ENCODE assay signal across 8 cellular contexts in the genomic region with DNA sequence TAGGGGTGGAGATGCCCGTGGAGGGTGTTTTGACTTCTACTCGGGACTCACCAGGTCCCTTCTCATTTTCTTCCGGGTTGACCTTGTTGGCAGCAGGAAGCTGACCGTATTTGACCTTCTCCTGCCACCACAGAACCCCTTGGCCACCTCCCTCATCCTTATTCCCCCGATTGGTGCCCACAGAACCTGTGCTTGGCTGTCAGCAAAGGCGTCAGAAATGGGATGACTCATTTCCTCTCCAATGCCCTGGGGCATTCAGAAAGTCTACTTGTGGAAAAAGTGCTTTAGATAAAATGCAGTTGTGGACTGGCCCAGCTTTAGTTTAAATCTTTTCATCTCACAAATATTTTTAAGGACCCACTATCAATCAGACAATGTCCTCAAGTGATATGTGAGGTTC.
DNase-seq lines count a peak whose midpoint lies in the region; ATAC-seq and TF ChIP-seq lines count a peak whose summit lies in the region.

No MANE protein-coding gene starts in this region.

- H3F3A ChIP-seq in smooth muscle cell (ENCODE audit: low read depth): no peaks in the 10 kb centered on the region

- TF ChIP-seq CTCF in epithelial cell of proximal tubule (conservative IDR thresholded peaks at IDR 0.05; ENCODE audit: low read depth, low read length) (no peak), smooth muscle cell (IDR thresholded peaks at IDR 0.05; ENCODE audit: borderline replicate concordance, insufficient read depth, poor library complexity, severe bottlenecking) (no peak)

- no peaks in the 10 kb centered on the region for H3K27me3 ChIP-seq in SJCRH30
- no peaks in the 10 kb centered on the region for H3K27me3 ChIP-seq in smooth muscle cell (ENCODE audit: low read depth)

- peaks cover 9% of the 10 kb centered on the region for H3K9me3 ChIP-seq in SJCRH30 (replicated peaks)
- H3K9me3 ChIP-seq in smooth muscle cell (replicated peaks; ENCODE audit: low read depth): no peaks in the 10 kb centered on the region

- TF ChIP-seq POLR2A in GM18505 (IDR thresholded peaks at IDR 0.05; ENCODE audit: borderline replicate concordance, extremely low read depth, insufficient read depth, insufficient read length): no peak

- H3K27ac ChIP-seq in SJCRH30 (peak overlapping the region; percentile 65), smooth muscle cell (ENCODE audit: low read depth) (peak overlapping the region; percentile 49)

- peak; percentile 7 to 33 (median 20) for DNase-seq in activated CD8-positive, alpha-beta memory T cell treated with anti-CD3 and anti-CD28 coated beads for 48 hours (ENCODE audit: low read depth in 2 of 3, low spot score in 2 of 3)
- no peak for DNase-seq in activated CD8-positive, alpha-beta memory T cell treated with anti-CD3 and anti-CD28 coated beads for 24 hours
- DNase-seq in SJCRH30: peak; percentile 82 to 88
- peak; percentile 79 for DNase-seq in epithelial cell of proximal tubule (ENCODE audit: low read depth)
- DNase-seq in smooth muscle cell (lab: John Stamatoyannopoulos, UW; ENCODE audit: unreplicated experiment): no peak

- no peaks in the 10 kb centered on the region for H3K79me2 ChIP-seq in smooth muscle cell (ENCODE audit: low read depth)

- whole genome bisulfite sequencing in smooth muscle cell (ENCODE audit: low lambda C conversion rate): 57% methylated on average over 6 of the region's 6 CpGs

- H3K4me3 ChIP-seq in SJCRH30 (peak overlapping the region; percentile 18), epithelial cell of proximal tubule (ENCODE audit: low read depth, low read length) (no peak overlapping the region), smooth muscle cell (no peak overlapping the region)

- H3K36me3 ChIP-seq in SJCRH30: no peaks in the 10 kb centered on the region
- H3K36me3 ChIP-seq in smooth muscle cell (ENCODE audit: low read depth): no peaks in the 10 kb centered on the region

- H3K9ac ChIP-seq in smooth muscle cell (ENCODE audit: low read depth): no peak overlapping the region

- ATAC-seq in GM18505 (IDR thresholded peaks at IDR 0.05; ENCODE audit: unreplicated experiment) (no peak), HG02759 (IDR thresholded peaks at IDR 0.05; ENCODE audit: unreplicated experiment) (no peak), HG03354 (IDR thresholded peaks at IDR 0.05; ENCODE audit: poor library complexity, severe bottlenecking, unreplicated experiment) (no peak)

- H3K4me2 ChIP-seq in smooth muscle cell: peak overlapping the region; percentile 41

- no peak overlapping the region for H2AFZ ChIP-seq in smooth muscle cell (ENCODE audit: low read depth)

- peaks cover 16% of the 10 kb centered on the region for H3K4me1 ChIP-seq in SJCRH30
- H3K4me1 ChIP-seq in smooth muscle cell (ENCODE audit: low read depth): no peaks in the 10 kb centered on the region

- H4K20me1 ChIP-seq in smooth muscle cell (ENCODE audit: low read depth): no peaks in the 10 kb centered on the region

Comparison
In these comparisons a context has a peak if more than half of its experiments do, and no peak if none do; other contexts are left out.
1. DNase-seq: peak in activated CD8-positive, alpha-beta memory T cell treated with anti-CD3 and anti-CD28 coated beads for 48 hours (3 of 3), SJCRH30 (2 of 2) and epithelial cell of proximal tubule (single experiment); none in activated CD8-positive, alpha-beta memory T cell treated with anti-CD3 and anti-CD28 coated beads for 24 hours (single experiment) and smooth muscle cell (single experiment).